In genomic region chr21:36419996-36420395, GRCh38 we compare ENCODE assay signal across 8 cellular contexts. TPM values are rescaled to one million over a fixed set of nuclear protein-coding genes. Genes with fewer than 3 reads are reported as not detected.
DNase-seq lines count a peak whose midpoint lies in the region; ATAC-seq lines count a peak whose summit lies in the region.

No MANE protein-coding gene starts in this region.

- ATAC-seq in left ventricle myocardium superior (peak; percentile 94), GM21381 (IDR thresholded peaks at IDR 0.05; ENCODE audit: unreplicated experiment) (no peak)

- in situ Hi-C loops in SK-MEL-5 (cut with HindIII; ENCODE audit: low pct_unique_long_range_greater_than_20kb, low sequenced_read_pairs): no loop called here

- H3K9me3 ChIP-seq in MG63: no peaks in the 10 kb centered on the region

- intact Hi-C loops in left ventricle myocardium superior (cut with micrococcal nuclease): no loop called here

- no peak overlapping the region for H3K4me3 ChIP-seq in MG63

- DNase-seq in DMS79 treated with DMSO at 0.1 percent for 48 hours (lab: John Stamatoyannopoulos, UW) (peak; percentile 14), DMS79 (lab: John Stamatoyannopoulos, UW) (no peak), MG63 (peak; percentile 65), SK-MEL-5 (ENCODE audit: low read depth, low spot score) (peak; percentile 91), amniotic epithelial cell (ENCODE audit: low read depth) (peak; percentile 87), left ventricle myocardium superior (peak; percentile 75), pulmonary artery endothelial cell (ENCODE audit: low read depth, low spot score) (peak; percentile 87)

- no peaks in the 10 kb centered on the region; the same call in 1 of the 2 replicates for H3K27me3 ChIP-seq in MG63

- peaks cover 10% of the 10 kb centered on the region for H3K36me3 ChIP-seq in MG63

RNA-seq across cellular contexts. Expression of gene CHAF1B, which starts 34.8 kb away (rescaled TPM):
- total RNA-seq in MG63 (2014; rRNA removed; shearing (Covaris generic); ENCODE audit: low replicate concordance): 4.9 and 11.6 TPM in 2 replicates
- 14.1 and 16.0 TPM in 2 replicates for total RNA-seq in SK-MEL-5 (2014; rRNA removed; shearing (Covaris generic))
- polyA plus RNA-seq in SK-MEL-5 (2015; cell fraction: cytosol; rRNA removed): 25.0 and 31.8 TPM in 2 replicates
- 21.3 and 22.7 TPM in 2 replicates for polyA plus RNA-seq in SK-MEL-5 (2015; cell fraction: nucleus; rRNA removed)
- total RNA-seq in left ventricle myocardium superior: 0.52 TPM
- total RNA-seq in pulmonary artery endothelial cell: 5.1 and 8.2 TPM in 2 replicates

RNA-seq across cellular contexts. Expression of gene CLDN14, which starts 59.9 kb away (rescaled TPM):
- not detected in 2 replicates for total RNA-seq in MG63 (2014; rRNA removed; shearing (Covaris generic); ENCODE audit: low replicate concordance)
- total RNA-seq in SK-MEL-5 (2014; rRNA removed; shearing (Covaris generic)): 12.5 and 12.9 TPM in 2 replicates
- 15.9 and 19.0 TPM in 2 replicates for polyA plus RNA-seq in SK-MEL-5 (2015; cell fraction: cytosol; rRNA removed)
- 3.1 and 5.5 TPM in 2 replicates for polyA plus RNA-seq in SK-MEL-5 (2015; cell fraction: nucleus; rRNA removed)
- total RNA-seq in left ventricle myocardium superior (not detected), pulmonary artery endothelial cell (0.66 and 0.99 TPM in 2 replicates)
